Comparison of ENCODE assay signal across 1 cellular context in genomic region chr16:56670640-56670934, GRCh38.
TF ChIP-seq lines count a peak whose summit lies in the region.

No MANE protein-coding gene starts in this region.

TF ChIP-seq in HepG2, 621 proteins besides CTCF, POLR2A, EP300 and RAD21 (continued from another document):
- no peak for TF ChIP-seq ZBTB37 (CRISPR knock-in tag; IDR thresholded peaks at IDR 0.05)
